ENCODE assay signal across 1 cellular context in genomic region chr9:135888766-135889394, GRCh38.
TF ChIP-seq lines count a peak whose summit lies in the region.

No MANE protein-coding gene starts in this region.

TF ChIP-seq in WTC11, 78 proteins besides CTCF, POLR2A, EP300 and RAD21 (continued from another document):
- TF ChIP-seq ZNF396 (CRISPR knock-in tag; IDR thresholded peaks at IDR 0.05; ENCODE audit: borderline replicate concordance) (no peak), ETV6 (CRISPR knock-in tag; IDR thresholded peaks at IDR 0.05) (no peak), SP1 (CRISPR knock-in tag; conservative IDR thresholded peaks at IDR 0.05) (no peak), JUN (CRISPR knock-in tag; IDR thresholded peaks at IDR 0.05) (no peak), ZNF121 (CRISPR knock-in tag; IDR thresholded peaks at IDR 0.05) (no peak), TP53 (CRISPR knock-in tag; IDR thresholded peaks at IDR 0.05) (no peak), E2F4 (CRISPR knock-in tag; IDR thresholded peaks at IDR 0.05; ENCODE audit: borderline replicate concordance, low read depth) (no peak), PREB (CRISPR knock-in tag; IDR thresholded peaks at IDR 0.05; ENCODE audit: borderline replicate concordance) (no peak), NFE2L1 (CRISPR knock-in tag; IDR thresholded peaks at IDR 0.05) (no peak), HMGA2 (CRISPR knock-in tag; IDR thresholded peaks at IDR 0.05) (no peak), E2F5 (CRISPR knock-in tag; IDR thresholded peaks at IDR 0.05) (no peak), MAX (CRISPR knock-in tag; IDR thresholded peaks at IDR 0.05) (no peak)
